Comparison of ENCODE assay signal across 28 cellular contexts in the genomic region with DNA sequence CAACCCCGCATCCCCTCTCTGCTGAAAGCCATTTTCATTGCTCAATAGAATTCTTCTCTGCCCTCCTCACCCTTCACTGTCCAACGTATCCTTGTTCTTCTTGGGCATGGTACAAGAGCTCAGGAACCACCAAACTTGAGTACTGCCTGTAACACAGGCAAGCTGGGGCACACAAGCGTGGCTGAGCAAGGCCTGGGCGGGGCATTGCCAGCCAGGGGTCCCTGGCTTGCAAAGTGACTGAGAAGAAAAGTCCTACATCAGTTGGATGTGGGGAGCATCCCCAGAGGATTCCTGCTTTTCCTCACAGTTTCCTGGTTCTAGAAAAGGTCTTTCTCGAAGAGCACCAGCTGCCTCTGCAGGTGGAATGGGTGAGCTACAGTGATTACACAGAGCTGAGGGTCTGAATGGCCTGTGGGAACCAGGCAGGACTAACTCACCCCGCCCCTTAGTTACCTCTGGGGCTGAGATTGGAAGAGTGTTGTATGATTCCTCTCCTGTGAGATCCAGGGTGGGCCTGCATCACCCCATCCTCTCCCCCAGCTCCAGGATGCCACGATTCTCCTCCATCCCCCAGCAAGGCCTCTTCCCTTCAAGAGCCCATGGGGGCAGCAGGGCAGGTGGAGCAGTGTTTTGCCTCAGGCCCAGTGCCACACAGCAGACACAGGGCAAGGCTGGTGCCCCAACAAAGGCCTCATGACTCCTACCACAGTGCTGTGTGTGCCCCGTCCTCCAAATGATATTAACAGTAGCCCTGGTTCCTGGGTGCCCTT.
A peak's percentile ranks its signal among the peaks of the same experiment; 100 is the strongest.
DNase-seq lines count a peak whose midpoint lies in the region; ATAC-seq, FAIRE-seq and TF ChIP-seq lines count a peak whose summit lies in the region.
"Had no signal": no experiment of that assay in that cellular context is flagged by ENCODE, and none has a peak within 500 bp of the region (broad histone marks: within the 10 kb centered on the region; RNA-seq: fewer than 3 reads in every experiment).

No MANE protein-coding gene starts in this region.

- intact Hi-C loops in colonic mucosa (cut with DNase I), result no loop called here
- intact Hi-C loops in gastrocnemius medialis (cut with DNase I; ENCODE audit: low total_unique reads), result no loop called here

- H3K36me3 ChIP-seq in BLaER1 (no peaks in the 10 kb centered on the region), colonic mucosa (no peaks in the 10 kb centered on the region), keratinocyte (ENCODE audit: control insufficient read depth in 2 of 2, extremely low read depth in 1 of 2, insufficient read depth in 2 of 2, low read length in 2 of 2) (no peaks in the 10 kb centered on the region), gastrocnemius medialis (no peaks in the 10 kb centered on the region)
- H3K36me3 ChIP-seq: adrenal gland, gastroesophageal sphincter, ovary, Peyer's patch, tibial artery had no signal

- TF ChIP-seq CTCF in AG04449 (IDR thresholded peaks at IDR 0.05; ENCODE audit: insufficient read depth, low read length, missing control alignments), result peak; percentile 6
- no peak for TF ChIP-seq CTCF in colonic mucosa (IDR thresholded peaks at IDR 0.05)
- peak in 2 of 3 experiments; percentile 10 to 34 for TF ChIP-seq CTCF in keratinocyte (optimal IDR thresholded peaks at IDR 0.05 in 1 of 3, IDR thresholded peaks at IDR 0.05 in 1 of 3, conservative IDR thresholded peaks at IDR 0.05 in 1 of 3; ENCODE audit: extremely low read depth in 1 of 3, insufficient read depth in 2 of 3, low read length in 3 of 3)
- TF ChIP-seq CTCF in gastrocnemius medialis (IDR thresholded peaks at IDR 0.05 in 4 of 5, conservative IDR thresholded peaks at IDR 0.05 in 1 of 5), result no peak

- dilution Hi-C loops in keratinocyte (cut with MboI; ENCODE audit: extremely low pct_ligation_motif_present, low sequenced_read_pairs), result no loop called here

- H3K9ac ChIP-seq in BLaER1, result no peak overlapping the region
- H3K9ac ChIP-seq in colonic mucosa (ENCODE audit: low read depth in 2 of 2, low read length in 2 of 2), result no peak overlapping the region
- H3K9ac ChIP-seq in keratinocyte (ENCODE audit: control insufficient read depth, extremely low read depth, insufficient read depth, low read length), result no peak overlapping the region

- no peak for FAIRE-seq in keratinocyte (lab: Jason Lieb, UNC)
- FAIRE-seq: GM12878, islet of Langerhans, small intestine had no signal

- H3K27ac ChIP-seq in BLaER1, result no peak overlapping the region
- no peak overlapping the region for H3K27ac ChIP-seq in colonic mucosa
- H3K27ac ChIP-seq in keratinocyte (ENCODE audit: control insufficient read depth, insufficient read depth, low read length), result no peak overlapping the region
- H3K27ac ChIP-seq in gastrocnemius medialis, result no peak overlapping the region
- H3K27ac ChIP-seq: adrenal gland, gastroesophageal sphincter, ovary, Peyer's patch, tibial artery had no signal

- H3K9me3 ChIP-seq in BLaER1 (peaks cover 12% of the 10 kb centered on the region), colonic mucosa (no peaks in the 10 kb centered on the region), keratinocyte (ENCODE audit: control insufficient read depth, low read depth, low read length) (no peaks in the 10 kb centered on the region), gastrocnemius medialis (no peaks in the 10 kb centered on the region)
- H3K9me3 ChIP-seq: adrenal gland, gastroesophageal sphincter, mucosa of descending colon, ovary, Peyer's patch, tibial artery had no signal

- H3K27me3 ChIP-seq in BLaER1, result no peaks in the 10 kb centered on the region
- H3K27me3 ChIP-seq in colonic mucosa, result no peaks in the 10 kb centered on the region
- no peaks in the 10 kb centered on the region for H3K27me3 ChIP-seq in keratinocyte (ENCODE audit: control insufficient read depth, extremely low read depth, insufficient read depth, low read length)
- peaks cover 0 to 12% (median 0%) of the 10 kb centered on the region in 3 donors for H3K27me3 ChIP-seq in gastrocnemius medialis
- H3K27me3 ChIP-seq: adrenal gland, ovary, Peyer's patch had no signal

- DNase-seq in AG04449 (ENCODE audit: low read depth, low spot score) (no peak), colonic mucosa (peak; percentile 4), keratinocyte (ENCODE audit: low read depth, low spot score) (no peak), gastrocnemius medialis (no peak), GF-D8 (lab: John Stamatoyannopoulos, UW) (no peak), iPS-NIHi11 (ENCODE audit: low spot score) (no peak)
- DNase-seq: ACHN; activated CD8-positive, alpha-beta memory T cell treated with anti-CD3 and anti-CD28 coated beads, Interleukin-2, amount 10 ng/mL, durations not matched to agents 7 days and 5 days; activated naive CD4-positive, alpha-beta T cell treated with Interleukin-2 at 50 U/mL for 16 hours; activated T-cell treated with anti-CD3 and anti-CD28 coated beads, Interleukin-2, amount 50 U/mL, for 72 hours; adrenal gland; Calu3; DND-41; effector CD8-positive, alpha-beta T cell; erythroblast; mucosa of descending colon; NCI-H2171; NCI-H524; ovary; SIG-M5; small intestine; T1000 had no signal

- in situ Hi-C loops in gastrocnemius medialis (cut with MboI; ENCODE audit: low sequenced_read_pairs in 4 of 4), result no loop called here

- no peaks in the 10 kb centered on the region for H3K9me1 ChIP-seq in keratinocyte (ENCODE audit: control insufficient read depth, extremely low read depth, insufficient read depth, low read length)

- no peaks in the 10 kb centered on the region for H3K79me2 ChIP-seq in keratinocyte (ENCODE audit: control insufficient read depth, insufficient read depth, low read length)

- POLR2A ChIA-PET in AG04449 (lab: Yijun Ruan, JAX), result no interaction called here

- no peaks in the 10 kb centered on the region for H4K20me1 ChIP-seq in BLaER1
- no peaks in the 10 kb centered on the region for H4K20me1 ChIP-seq in keratinocyte (ENCODE audit: control insufficient read depth, extremely low read depth, insufficient read depth, low read length)

- H3K4me2 ChIP-seq in BLaER1 (peak overlapping the region; percentile 69), keratinocyte (ENCODE audit: control insufficient read depth, extremely low read depth, insufficient read depth, low read depth, low read length) (no peak overlapping the region)

- H3K4me1 ChIP-seq in BLaER1, result peaks cover 41% of the 10 kb centered on the region
- no peaks in the 10 kb centered on the region for H3K4me1 ChIP-seq in colonic mucosa
- H3K4me1 ChIP-seq in keratinocyte (ENCODE audit: control insufficient read depth, extremely low read depth, insufficient read depth, low read length), result no peaks in the 10 kb centered on the region
- no peaks in the 10 kb centered on the region for H3K4me1 ChIP-seq in gastrocnemius medialis
- H3K4me1 ChIP-seq: adrenal gland, gastroesophageal sphincter, Peyer's patch, tibial artery had no signal

- no peak for TF ChIP-seq POLR2A in gastrocnemius medialis (IDR thresholded peaks at IDR 0.05)

- CTCF ChIA-PET in AG04449 (lab: Yijun Ruan, JAX), result interaction anchor here (1.0 to 1.9 kb wide), 4 partner anchors 8 to 248 kb away, joined by 3 to 8 read pairs (median 3); no protein-coding TSS in a partner anchor

- ATAC-seq in gastrocnemius medialis, result no peak
- ATAC-seq: activated CD8-positive, alpha-beta memory T cell treated with anti-CD3 and anti-CD28 coated beads, Interleukin-2, amount 10 ng/mL, durations not matched to agents 7 days and 5 days; activated T-cell treated with anti-CD3 and anti-CD28 coated beads, Interleukin-2, amount 50 U/mL, for 72 hours; gastroesophageal sphincter; mucosa of descending colon had no signal

- H3K4me3 ChIP-seq in AG04449 (ENCODE audit: low read depth, low read length), result no peak overlapping the region
- no peak overlapping the region for H3K4me3 ChIP-seq in BLaER1
- H3K4me3 ChIP-seq in colonic mucosa, result no peak overlapping the region
- no peak overlapping the region for H3K4me3 ChIP-seq in keratinocyte (ENCODE audit: control insufficient read depth in 2 of 3, extremely low read depth in 1 of 3, insufficient read depth in 2 of 3, low read depth in 1 of 3, low read length in 3 of 3)
- no peak overlapping the region for H3K4me3 ChIP-seq in gastrocnemius medialis
- H3K4me3 ChIP-seq: adrenal gland, gastroesophageal sphincter, GM12878, mucosa of descending colon, ovary, Peyer's patch, tibial artery had no signal

- H2AFZ ChIP-seq in keratinocyte (ENCODE audit: control insufficient read depth, low read length), result no peak overlapping the region

Comparison
In these comparisons a context has a peak if more than half of its experiments do, and no peak if none do; other contexts are left out.
1. CTCF ChIP-seq: peak in AG04449 (single experiment) and keratinocyte (2 of 3); none in colonic mucosa (single experiment) and gastrocnemius medialis (0 of 5).